30 cellular contexts compared by ENCODE assay signal in genomic region chr6:44906761-44907160, GRCh38.
"Had no signal": no experiment of that assay in that cellular context is flagged by ENCODE, and none has a peak within 500 bp of the region (broad histone marks: within the 10 kb centered on the region; RNA-seq: fewer than 3 reads in every experiment).

No MANE protein-coding gene starts in this region.

- H3K36me3 ChIP-seq: esophagus muscularis mucosa, heart right ventricle had no signal

- DNase-seq: activated CD4-positive, alpha-beta memory T cell treated with anti-CD3 and anti-CD28 coated beads for 36 hours; activated CD4-positive, alpha-beta T cell treated with anti-CD3 and anti-CD28 coated beads for 36 hours; activated CD4-positive, alpha-beta T cell treated with anti-CD3 and anti-CD28 coated beads, Interleukin-2, amount 10 ng/mL, durations not matched to agents 24 days and 14 days; activated CD4-positive, CD25-positive, alpha-beta regulatory T cell; activated CD4-positive, CD25-positive, alpha-beta regulatory T cell treated with anti-CD3 and anti-CD28 coated beads, Interleukin-2, amount 50 U/mL, for 72 hours; activated CD8-positive, alpha-beta memory T cell treated with anti-CD3 and anti-CD28 coated beads, Interleukin-2, amount 10 ng/mL, durations not matched to agents 7 days and 5 days; activated CD8-positive, alpha-beta memory T cell treated with anti-CD3 and anti-CD28 coated beads, Interleukin-2, amount 50 U/mL, for 4 hours; activated CD8-positive, alpha-beta T cell treated with anti-CD3 and anti-CD28 coated beads, Interleukin-2, amount 10 ng/mL, durations not matched to agents 7 days and 5 days; activated gamma-delta T cell; activated naive CD4-positive, alpha-beta T cell; activated naive CD4-positive, alpha-beta T cell treated with anti-CD3 and anti-CD28 coated beads, Interleukin-2, amount 10 ng/mL, durations not matched to agents 7 days and 5 days; activated naive CD8-positive, alpha-beta T cell treated with anti-CD3 and anti-CD28 coated beads, Interleukin-2, amount 10 ng/mL, durations not matched to agents 7 days and 5 days; activated T-cell treated with anti-CD3 and anti-CD28 coated beads, Interleukin-2, amount 50 U/mL, for 1 hour; activated T-cell treated with anti-CD3 and anti-CD28 coated beads, Interleukin-2, amount 50 U/mL, for 48 hours; amniotic stem cell; anterior cingulate cortex; body of pancreas; caudate nucleus; effector CD8-positive, alpha-beta T cell; endodermal cell; erythroblast; foreskin fibroblast; heart right ventricle; T-helper 2 cell had no signal

- H3K27me3 Mint-ChIP-seq: activated CD4-positive, alpha-beta memory T cell treated with anti-CD3 and anti-CD28 coated beads for 36 hours; activated CD4-positive, alpha-beta T cell treated with anti-CD3 and anti-CD28 coated beads for 36 hours; activated CD4-positive, alpha-beta T cell treated with anti-CD3 and anti-CD28 coated beads, Interleukin-2, amount 10 ng/mL, durations not matched to agents 24 days and 14 days; activated CD8-positive, alpha-beta memory T cell treated with anti-CD3 and anti-CD28 coated beads, Interleukin-2, amount 10 ng/mL, durations not matched to agents 7 days and 5 days; activated naive CD4-positive, alpha-beta T cell treated with anti-CD3 and anti-CD28 coated beads, Interleukin-2, amount 10 ng/mL, durations not matched to agents 7 days and 5 days; activated naive CD8-positive, alpha-beta T cell treated with anti-CD3 and anti-CD28 coated beads, Interleukin-2, amount 10 ng/mL, durations not matched to agents 7 days and 5 days had no signal

- H3K4me1 Mint-ChIP-seq: activated CD4-positive, alpha-beta T cell treated with anti-CD3 and anti-CD28 coated beads, Interleukin-2, amount 10 ng/mL, durations not matched to agents 24 days and 14 days; activated CD8-positive, alpha-beta memory T cell treated with anti-CD3 and anti-CD28 coated beads, Interleukin-2, amount 10 ng/mL, durations not matched to agents 7 days and 5 days; activated naive CD4-positive, alpha-beta T cell treated with anti-CD3 and anti-CD28 coated beads, Interleukin-2, amount 10 ng/mL, durations not matched to agents 7 days and 5 days had no signal

- H3K4me1 ChIP-seq: body of pancreas, esophagus muscularis mucosa, heart right ventricle had no signal

- H3K27me3 ChIP-seq: body of pancreas, esophagus muscularis mucosa, heart right ventricle, hepatocyte had no signal

- H3K27ac Mint-ChIP-seq: activated CD4-positive, alpha-beta memory T cell treated with anti-CD3 and anti-CD28 coated beads for 36 hours; activated CD4-positive, alpha-beta T cell treated with anti-CD3 and anti-CD28 coated beads for 36 hours; activated CD4-positive, alpha-beta T cell treated with anti-CD3 and anti-CD28 coated beads, Interleukin-2, amount 10 ng/mL, durations not matched to agents 24 days and 14 days; activated CD8-positive, alpha-beta memory T cell treated with anti-CD3 and anti-CD28 coated beads, Interleukin-2, amount 10 ng/mL, durations not matched to agents 7 days and 5 days; activated CD8-positive, alpha-beta T cell treated with anti-CD3 and anti-CD28 coated beads, Interleukin-2, amount 10 ng/mL, durations not matched to agents 7 days and 5 days; activated naive CD4-positive, alpha-beta T cell treated with anti-CD3 and anti-CD28 coated beads, Interleukin-2, amount 10 ng/mL, durations not matched to agents 7 days and 5 days; activated naive CD4-positive, alpha-beta T cell treated with anti-CD3 and anti-CD28 coated beads, Interleukin-2, amount 50 U/mL, for 72 hours; activated naive CD8-positive, alpha-beta T cell treated with anti-CD3 and anti-CD28 coated beads, Interleukin-2, amount 10 ng/mL, durations not matched to agents 7 days and 5 days; activated T-helper 1 cell treated with anti-CD3 and anti-CD28 coated beads, Interleukin-12 subunit alpha, Interleukin-12 subunit beta, Interleukin-2, Interleukin-4 antibody, amounts not matched to agents 30 ng/mL and 10 ng/mL and 1 ng/mL, durations not matched to agents 14 hours and 24 hours and 36 hours; endodermal cell had no signal

- H3K9me3 ChIP-seq: body of pancreas, esophagus muscularis mucosa had no signal

- FAIRE-seq: colon, frontal cortex had no signal

- H3K4me2 ChIP-seq: hepatocyte had no signal

- H3K4me3 Mint-ChIP-seq: activated CD4-positive, alpha-beta memory T cell treated with anti-CD3 and anti-CD28 coated beads for 36 hours; activated CD4-positive, alpha-beta T cell treated with anti-CD3 and anti-CD28 coated beads for 36 hours; activated CD4-positive, alpha-beta T cell treated with anti-CD3 and anti-CD28 coated beads, Interleukin-2, amount 10 ng/mL, durations not matched to agents 24 days and 14 days; activated CD8-positive, alpha-beta memory T cell treated with anti-CD3 and anti-CD28 coated beads, Interleukin-2, amount 10 ng/mL, durations not matched to agents 7 days and 5 days; activated CD8-positive, alpha-beta T cell treated with anti-CD3 and anti-CD28 coated beads, Interleukin-2, amount 10 ng/mL, durations not matched to agents 7 days and 5 days; activated naive CD4-positive, alpha-beta T cell treated with anti-CD3 and anti-CD28 coated beads, Interleukin-2, amount 10 ng/mL, durations not matched to agents 7 days and 5 days; activated naive CD8-positive, alpha-beta T cell treated with anti-CD3 and anti-CD28 coated beads, Interleukin-2, amount 10 ng/mL, durations not matched to agents 7 days and 5 days; activated T-helper 1 cell treated with anti-CD3 and anti-CD28 coated beads, Interleukin-12 subunit alpha, Interleukin-12 subunit beta, Interleukin-2, Interleukin-4 antibody, amounts not matched to agents 30 ng/mL and 10 ng/mL and 1 ng/mL, durations not matched to agents 14 hours and 24 hours and 36 hours; endodermal cell had no signal

- H3K4me3 ChIP-seq: body of pancreas, esophagus muscularis mucosa, heart right ventricle, hepatocyte had no signal

- H3K27ac ChIP-seq: body of pancreas, esophagus muscularis mucosa, heart right ventricle, hepatocyte had no signal

- H2AFZ ChIP-seq: hepatocyte had no signal

- H3K79me2 ChIP-seq: hepatocyte had no signal
